Comparison of ENCODE assay signal across 8 cellular contexts in the genomic region with DNA sequence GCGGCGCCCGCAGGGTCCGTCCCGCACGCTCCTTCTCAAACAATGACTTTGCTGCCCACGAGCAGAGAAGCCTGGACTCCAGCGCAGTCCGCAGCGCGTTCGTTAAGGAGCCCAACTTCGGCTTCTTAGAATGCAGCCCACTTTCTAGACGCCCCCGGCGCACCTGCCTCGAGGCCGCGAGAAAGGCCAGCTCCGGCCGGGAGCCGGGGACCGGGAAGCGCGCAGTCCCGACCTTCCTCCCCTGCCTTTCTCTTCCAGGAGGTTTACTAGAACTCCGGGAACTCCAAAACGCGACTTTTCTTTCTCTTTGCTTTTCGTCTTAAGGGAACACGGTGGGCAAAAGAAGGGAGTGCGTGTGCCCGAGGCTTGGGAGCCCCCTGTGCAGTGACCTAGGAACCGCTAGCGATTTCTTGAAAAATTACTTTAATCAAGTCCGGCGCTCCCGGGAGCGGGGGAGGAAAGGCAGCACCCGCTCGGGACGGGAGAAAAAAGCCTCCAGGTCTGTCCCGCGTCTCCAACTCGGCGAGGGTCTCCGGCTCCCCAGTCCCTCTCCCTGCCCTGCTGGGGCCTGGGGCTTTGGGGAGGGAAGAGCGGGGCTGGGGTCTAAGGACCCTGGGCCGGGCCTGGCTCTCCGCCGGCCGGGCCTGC. TPM values are rescaled to one million over a fixed set of nuclear protein-coding genes. Genes with fewer than 3 reads are reported as not detected.
DNase-seq lines count a peak whose midpoint lies in the region; ATAC-seq and TF ChIP-seq lines count a peak whose summit lies in the region.

No MANE protein-coding gene starts in this region.

- H3K4me1 ChIP-seq in esophagus muscularis mucosa (peaks cover 32 to 43% (median 39%) of the 10 kb centered on the region in 4 donors), sigmoid colon (peaks cover 0 to 38% (median 32%) of the 10 kb centered on the region in 4 donors)

- DNase-seq in DMS153 treated with DMSO at 0.1 percent for 48 hours (lab: John Stamatoyannopoulos, UW; ENCODE audit: unreplicated experiment), result peak; percentile 7
- DNase-seq in DMS153 (lab: John Stamatoyannopoulos, UW), result no peak
- peak; percentile 11 for DNase-seq in RPMI7951 (ENCODE audit: low read depth)
- DNase-seq in esophagus muscularis mucosa (ENCODE audit: extremely low spot score), result no peak
- no peak for DNase-seq in sigmoid colon
- DNase-seq in HCEC 1CT, result no peak
- DNase-seq in NCI-H187 (lab: John Stamatoyannopoulos, UW), result no peak

- H3K9me3 ChIP-seq in esophagus muscularis mucosa (no peaks in the 10 kb centered on the region), sigmoid colon (no peaks in the 10 kb centered on the region)

- peaks cover 10 to 100% (median 81%) of the 10 kb centered on the region in 4 donors for H3K27me3 ChIP-seq in esophagus muscularis mucosa
- peaks cover 76 to 100% (median 100%) of the 10 kb centered on the region in 3 donors for H3K27me3 ChIP-seq in sigmoid colon

- no peak for TF ChIP-seq EP300 in esophagus muscularis mucosa (IDR thresholded peaks at IDR 0.05)
- no peak for TF ChIP-seq EP300 in sigmoid colon (IDR thresholded peaks at IDR 0.05)

- TF ChIP-seq CTCF in esophagus muscularis mucosa (IDR thresholded peaks at IDR 0.05) (no peak), sigmoid colon (IDR thresholded peaks at IDR 0.05) (no peak)

- intact Hi-C loops in esophagus muscularis mucosa (cut with DNase I), result loop anchor here (10.0 kb wide), 1 partner anchor 97 kb away; a partner anchor contains a TSS
- intact Hi-C loops in sigmoid colon (cut with DNase I), result no loop called here

- H3K4me3 ChIP-seq in esophagus muscularis mucosa (peak overlapping the region; percentile 34 to 52 (median 42)), sigmoid colon (peak overlapping the region in 3 of 4 donors; percentile 31 to 35 (median 35))

- TF ChIP-seq POLR2A in esophagus muscularis mucosa (IDR thresholded peaks at IDR 0.05; ENCODE audit: low read depth) (no peak), sigmoid colon (IDR thresholded peaks at IDR 0.05) (no peak)

- ATAC-seq in GM21619 (IDR thresholded peaks at IDR 0.05; ENCODE audit: unreplicated experiment), result no peak

- H3K36me3 ChIP-seq in esophagus muscularis mucosa (no peaks in the 10 kb centered on the region), sigmoid colon (no peaks in the 10 kb centered on the region)

- 4% methylated on average over 32 of the region's 52 CpGs for WGBS in esophagus muscularis mucosa
- 1 to 2% methylated on average over 52 of the region's 52 CpGs for WGBS in sigmoid colon, 2 donors

- H3K27ac ChIP-seq in esophagus muscularis mucosa (replicated peaks in 1 of 4), result no peak overlapping the region
- no peak overlapping the region for H3K27ac ChIP-seq in sigmoid colon

RNA-seq across cellular contexts. Expression of a gene that starts 2.6 kb away (rescaled TPM):
- total RNA-seq in RPMI7951 (2014; rRNA removed; shearing (Covaris generic)), result 0.12 TPM in 1 of 2 replicates, not detected in the other
- total RNA-seq in esophagus muscularis mucosa, result not detected
- under 1 TPM in 1 of 4 donors, not detected in 3; 0.28 TPM for total RNA-seq in sigmoid colon
- 10 to 100 TPM in 2 of 3 donors, 1 to 10 TPM in 1; 9.6 to 13.2 (median 11.8) TPM for polyA plus RNA-seq in sigmoid colon

Comparison
In these comparisons a context has a peak if more than half of its experiments do, and no peak if none do; other contexts are left out.
1. DNase-seq: peak in DMS153 treated with DMSO at 0.1 percent for 48 hours (single experiment) and RPMI7951 (single experiment); none in DMS153 (single experiment), esophagus muscularis mucosa (single experiment), sigmoid colon (single experiment), HCEC 1CT (single experiment) and NCI-H187 (0 of 2).